ENCODE assay signal across 25 cellular contexts in the genomic region with DNA sequence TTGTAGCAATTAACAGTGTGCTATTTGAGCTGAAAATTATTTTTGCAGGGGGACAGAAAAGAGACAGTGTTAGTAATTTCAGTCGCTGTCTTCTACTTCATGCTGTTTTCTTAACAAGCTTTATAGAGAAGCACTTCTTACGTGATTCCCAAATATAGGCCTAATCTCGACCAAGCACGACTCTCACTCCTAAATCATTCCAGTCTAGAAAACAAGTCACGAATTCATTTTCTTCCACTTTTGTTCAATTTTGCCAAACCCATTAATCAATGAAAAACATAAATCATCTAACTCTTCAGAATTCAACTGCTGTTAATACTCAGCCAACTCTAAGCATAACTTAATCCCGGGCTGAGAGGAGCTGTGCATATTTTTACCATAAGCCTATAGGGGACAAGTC. TPM values are rescaled to one million over a fixed set of nuclear protein-coding genes. Genes with fewer than 3 reads are reported as not detected.
A peak's percentile ranks its signal among the peaks of the same experiment; 100 is the strongest.
DNase-seq lines count a peak whose midpoint lies in the region; ATAC-seq and TF ChIP-seq lines count a peak whose summit lies in the region.
"Had no signal": no experiment of that assay in that cellular context is flagged by ENCODE, and none has a peak within 500 bp of the region (broad histone marks: within the 10 kb centered on the region; RNA-seq: fewer than 3 reads in every experiment).

No MANE protein-coding gene starts in this region.

- H3K9me3 ChIP-seq in tibial artery = no peaks in the 10 kb centered on the region
- no peaks in the 10 kb centered on the region for H3K9me3 ChIP-seq in upper lobe of right lung
- no peaks in the 10 kb centered on the region for H3K9me3 ChIP-seq in OCI-LY7 (ENCODE audit: low read length)
- H3K9me3 ChIP-seq: SJSA1 had no signal

- POLR2A ChIA-PET in HEK293T (lab: Yijun Ruan, JAX) (interaction anchor here (0.6 kb wide), 1 partner anchor 50 kb away, joined by 3 read pairs; no protein-coding TSS in a partner anchor), OCI-LY7 (lab: Charles Lee) (no interaction called here)

- no peaks in the 10 kb centered on the region for H4K20me1 ChIP-seq in OCI-LY7 (ENCODE audit: insufficient read depth, low read length)
- H4K20me1 ChIP-seq: BLaER1 had no signal

- H3K36me3 ChIP-seq in tibial artery (no peaks in the 10 kb centered on the region), upper lobe of right lung (no peaks in the 10 kb centered on the region), OCI-LY7 (ENCODE audit: insufficient read depth, low read length) (no peaks in the 10 kb centered on the region)
- H3K36me3 ChIP-seq: BLaER1, SJSA1 had no signal

- BruUV-seq in OCI-LY7 (replicated peaks; lab: Mats Ljungman, UMichigan) = no TSS peak

- H3K27ac Mint-ChIP-seq in chondrocyte (ENCODE audit: unreplicated experiment) (peak overlapping the region; percentile 96), nephron (peak overlapping the region in 2 of 3 experiments; percentile 17 to 67)
- H3K27ac Mint-ChIP-seq: endodermal cell; stimulated activated effector memory CD8-positive, alpha-beta T cell treated with anti-CD3 and anti-CD28 coated beads, Interleukin-12 subunit alpha, Interleukin-12 subunit beta, amount 100 ng/mL, for 72 hours had no signal

- H3K4me2 ChIP-seq in OCI-LY7 (ENCODE audit: low read length) = no peak overlapping the region

- no peaks in the 10 kb centered on the region for H3K9me2 ChIP-seq in OCI-LY7 (ENCODE audit: insufficient read depth, low read length)

- H3K4me1 ChIP-seq in tibial artery (peaks cover 0 to 45% (median 5%) of the 10 kb centered on the region in 4 donors), upper lobe of right lung (no peaks in the 10 kb centered on the region), OCI-LY7 (ENCODE audit: insufficient read depth, low read length, poor library complexity, severe bottlenecking) (no peaks in the 10 kb centered on the region)
- H3K4me1 ChIP-seq: parathyroid adenoma had no signal

- H3K27me3 ChIP-seq in tibial artery = no peaks in the 10 kb centered on the region
- no peaks in the 10 kb centered on the region for H3K27me3 ChIP-seq in upper lobe of right lung
- H3K27me3 ChIP-seq: SJSA1 had no signal

- H2AFZ ChIP-seq in OCI-LY7 (ENCODE audit: low read length) = no peak overlapping the region

- H3K36me3 Mint-ChIP-seq in chondrocyte (ENCODE audit: low read depth) (no peaks in the 10 kb centered on the region), nephron (ENCODE audit: low read depth) (peaks cover 3% of the 10 kb centered on the region)
- H3K36me3 Mint-ChIP-seq: stimulated activated effector memory CD8-positive, alpha-beta T cell treated with anti-CD3 and anti-CD28 coated beads, Interleukin-12 subunit alpha, Interleukin-12 subunit beta, amount 100 ng/mL, for 72 hours had no signal

- CTCF ChIA-PET in HEK293T (lab: Yijun Ruan, JAX) (interaction anchor here (1.2 kb wide), 1 partner anchor 98 kb away, joined by 3 read pairs; no protein-coding TSS in a partner anchor), OCI-LY7 (lab: Charles Lee; ENCODE audit: unreplicated experiment) (no interaction called here)

- H3K4me1 Mint-ChIP-seq in chondrocyte (ENCODE audit: low read depth) (peaks cover 49% of the 10 kb centered on the region), nephron (peaks cover 16% of the 10 kb centered on the region)
- H3K4me1 Mint-ChIP-seq: endodermal cell; stimulated activated effector memory CD8-positive, alpha-beta T cell treated with anti-CD3 and anti-CD28 coated beads, Interleukin-12 subunit alpha, Interleukin-12 subunit beta, amount 100 ng/mL, for 72 hours had no signal

- no peaks in the 10 kb centered on the region for H3K27me3 Mint-ChIP-seq in chondrocyte (ENCODE audit: low read depth)
- H3K27me3 Mint-ChIP-seq in nephron (ENCODE audit: low read depth) = no peaks in the 10 kb centered on the region

- H3K4me3 ChIP-seq in tibial artery (no peak overlapping the region), upper lobe of right lung (no peak overlapping the region), OCI-LY7 (ENCODE audit: low read depth, low read length, poor library complexity, severe bottlenecking) (no peak overlapping the region)
- H3K4me3 ChIP-seq: BLaER1, K562, SJSA1 had no signal

- H3K4me3 Mint-ChIP-seq in chondrocyte (ENCODE audit: unreplicated experiment) (no peak overlapping the region), nephron (no peak overlapping the region)
- H3K4me3 Mint-ChIP-seq: activated T-cell treated with anti-CD3 and anti-CD28 coated beads, Interleukin-2, amount 50 U/mL, for 4 hours; endodermal cell; stimulated activated effector memory CD8-positive, alpha-beta T cell treated with anti-CD3 and anti-CD28 coated beads, Interleukin-12 subunit alpha, Interleukin-12 subunit beta, amount 100 ng/mL, for 72 hours had no signal

- no peak for DNase-seq in HEK293T (ENCODE audit: extremely low spot score)
- DNase-seq in chondrocyte (ENCODE audit: low spot score) = no peak
- no peak for DNase-seq in tibial artery
- no peak for DNase-seq in upper lobe of right lung
- no peak for DNase-seq in OCI-LY7 (ENCODE audit: low spot score)
- DNase-seq in activated naive CD4-positive, alpha-beta T cell treated with Interleukin-2 at 50 U/mL for 16 hours = no peak
- DNase-seq: activated gamma-delta T cell; activated T-cell treated with anti-CD3 and anti-CD28 coated beads, Interleukin-2, amount 50 U/mL, for 4 hours; central memory CD4-positive, alpha-beta T cell; dermis blood vessel endothelial cell; endodermal cell; H7; hippocampal formation; NCI-H1105; NCI-H187 treated with DMSO at 0.1 percent for 48 hours; NCI-H2171; NCI-H82; substantia nigra had no signal

- peak overlapping the region; percentile 73 to 76 for H3K27ac ChIP-seq in tibial artery
- H3K27ac ChIP-seq in upper lobe of right lung = no peak overlapping the region
- H3K27ac ChIP-seq in OCI-LY7 (ENCODE audit: low read depth, low read length, poor library complexity, severe bottlenecking) = no peak overlapping the region
- H3K27ac ChIP-seq: BLaER1, parathyroid adenoma, SJSA1 had no signal

- TF ChIP-seq CTCF in chondrocyte (IDR thresholded peaks at IDR 0.05) = no peak
- TF ChIP-seq CTCF in nephron (IDR thresholded peaks at IDR 0.05; ENCODE audit: unreplicated experiment in 3 of 3) = no peak
- TF ChIP-seq CTCF in tibial artery (IDR thresholded peaks at IDR 0.05) = no peak
- no peak for TF ChIP-seq CTCF in upper lobe of right lung (IDR thresholded peaks at IDR 0.05)
- no peak for TF ChIP-seq CTCF in OCI-LY7 (conservative IDR thresholded peaks at IDR 0.05; ENCODE audit: low read length)

- ATAC-seq in upper lobe of right lung = no peak
- ATAC-seq: activated T-cell treated with anti-CD3 and anti-CD28 coated beads, Interleukin-2, amount 50 U/mL, for 4 hours; K562; sciatic nerve; stimulated activated effector memory CD8-positive, alpha-beta T cell treated with anti-CD3 and anti-CD28 coated beads, Interleukin-12 subunit alpha, Interleukin-12 subunit beta, amount 100 ng/mL, for 72 hours had no signal

- intact Hi-C loops in tibial artery (cut with DNase I; ENCODE audit: low total_unique reads) = no loop called here
- intact Hi-C loops in upper lobe of right lung (cut with DNase I) = no loop called here
- intact Hi-C loops in OCI-LY7 (cut with micrococcal nuclease; ENCODE audit: unreplicated experiment) = no loop called here

- H3K9me3 Mint-ChIP-seq in chondrocyte (ENCODE audit: low read depth) (peaks cover 11% of the 10 kb centered on the region), nephron (peaks cover 10% of the 10 kb centered on the region)
- H3K9me3 Mint-ChIP-seq: activated T-cell treated with anti-CD3 and anti-CD28 coated beads, Interleukin-2, amount 50 U/mL, for 4 hours; stimulated activated effector memory CD8-positive, alpha-beta T cell treated with anti-CD3 and anti-CD28 coated beads, Interleukin-12 subunit alpha, Interleukin-12 subunit beta, amount 100 ng/mL, for 72 hours had no signal

- no peaks in the 10 kb centered on the region for H3K79me2 ChIP-seq in OCI-LY7 (ENCODE audit: insufficient read depth, low read depth, low read length)
- H3K79me2 ChIP-seq: parathyroid adenoma had no signal

TF ChIP-seq in HEK293T, 16 proteins besides CTCF, POLR2A, EP300 and RAD21:
- TF ChIP-seq HDGF (IDR thresholded peaks at IDR 0.05; ENCODE audit: borderline replicate concordance) (no peak), CTBP1 (IDR thresholded peaks at IDR 0.05; ENCODE audit: borderline replicate concordance) (0 out of 2 replicates have a peak, but pooled peaks have one; percentile 10), TARDBP (IDR thresholded peaks at IDR 0.05) (no peak), L3MBTL2 (conservative IDR thresholded peaks at IDR 0.05) (no peak), ARNT (IDR thresholded peaks at IDR 0.05) (peak; percentile 59; the same call in 1 of the 2 replicates), SP1 (IDR thresholded peaks at IDR 0.05) (no peak), FOXK2 (IDR thresholded peaks at IDR 0.05) (no peak), ELF4 (IDR thresholded peaks at IDR 0.05) (no peak), FOXA1 (IDR thresholded peaks at IDR 0.05) (no peak), NFRKB (IDR thresholded peaks at IDR 0.05) (no peak), LEF1 (IDR thresholded peaks at IDR 0.05; ENCODE audit: borderline replicate concordance) (no peak), SUZ12 (IDR thresholded peaks at IDR 0.05) (no peak), FOXM1 (IDR thresholded peaks at IDR 0.05; ENCODE audit: borderline replicate concordance) (no peak), ZNF384 (IDR thresholded peaks at IDR 0.05) (no peak), BHLHE40 (IDR thresholded peaks at IDR 0.05; ENCODE audit: borderline replicate concordance) (no peak)
- TF ChIP-seq, protein P1, sequence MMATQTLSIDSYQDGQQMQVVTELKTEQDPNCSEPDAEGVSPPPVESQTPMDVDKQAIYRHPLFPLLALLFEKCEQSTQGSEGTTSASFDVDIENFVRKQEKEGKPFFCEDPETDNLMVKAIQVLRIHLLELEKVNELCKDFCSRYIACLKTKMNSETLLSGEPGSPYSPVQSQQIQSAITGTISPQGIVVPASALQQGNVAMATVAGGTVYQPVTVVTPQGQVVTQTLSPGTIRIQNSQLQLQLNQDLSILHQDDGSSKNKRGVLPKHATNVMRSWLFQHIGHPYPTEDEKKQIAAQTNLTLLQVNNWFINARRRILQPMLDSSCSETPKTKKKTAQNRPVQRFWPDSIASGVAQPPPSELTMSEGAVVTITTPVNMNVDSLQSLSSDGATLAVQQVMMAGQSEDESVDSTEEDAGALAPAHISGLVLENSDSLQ (IDR thresholded peaks at IDR 0.05) = peak; percentile 77

RNA-seq across cellular contexts. Expression of gene FHL1, which starts 21.0 kb away (rescaled TPM):
- total RNA-seq in chondrocyte (744 to 1,032 TPM (median 1,007 TPM) in 3 replicates), upper lobe of right lung (328 TPM), OCI-LY7 (2022) (1.4 and 2.2 TPM in 2 replicates)
- 0.21 TPM in 1 of 2 replicates, not detected in the other for total RNA-seq in OCI-LY7 (2014; rRNA removed; shearing (Covaris generic))

Comparison
In these comparisons a context has a peak if more than half of its experiments do, and no peak if none do; other contexts are left out.
1. H3K27ac ChIP-seq: peak in tibial artery (2 of 2); none in upper lobe of right lung (single experiment) and OCI-LY7 (single experiment).
2. RNA of gene FHL1, which starts 21.0 kb away (total RNA-seq): 744 to 1,032 TPM in chondrocyte and 328 TPM in upper lobe of right lung (single experiment); 0.21 to 2.2 TPM in OCI-LY7; every median in the first group is over 100 times any median in the second.